11 cellular contexts compared by ENCODE assay signal in genomic region chr1:23720256-23720995, GRCh38. TPM values are rescaled to one million over a fixed set of nuclear protein-coding genes. Genes with fewer than 3 reads are reported as not detected.
DNase-seq lines count a peak whose midpoint lies in the region; ATAC-seq and TF ChIP-seq lines count a peak whose summit lies in the region.
"Had no signal": no experiment of that assay in that cellular context is flagged by ENCODE, and none has a peak within 500 bp of the region (broad histone marks: within the 10 kb centered on the region; RNA-seq: fewer than 3 reads in every experiment).

No MANE protein-coding gene starts in this region.

- peak overlapping the region; percentile 0; the same call in 1 of the 2 replicates for H3K27ac ChIP-seq in IMR-90 (ENCODE audit: insufficient read depth, low read length)
- no peak overlapping the region for H3K27ac ChIP-seq in mesenchymal stem cell (ENCODE audit: low read length, poor library complexity, severe bottlenecking)
- H3K27ac ChIP-seq in PC-9: no peak overlapping the region
- H3K27ac ChIP-seq: SJSA1 had no signal

- POLR2A ChIA-PET in IMR-90 (lab: Charles Lee; ENCODE audit: unreplicated experiment) (interaction anchor here (0.6 kb wide), 1 partner anchor 1755 kb away, joined by 3 read pairs; no protein-coding TSS in a partner anchor), PC-9 (lab: Charles Lee; ENCODE audit: unreplicated experiment) (no interaction called here)

- peak overlapping the region in 1 of 2 experiments; percentile 15 for H2BK12ac ChIP-seq in mesenchymal stem cell (ENCODE audit: low read length in 2 of 2)

- no peak for TF ChIP-seq RAD21 in IMR-90 (IDR thresholded peaks at IDR 0.05; ENCODE audit: low read length)

- H3K9me1 ChIP-seq in IMR-90 (ENCODE audit: insufficient read depth, low read length): peaks cover 18% of the 10 kb centered on the region

- H4K91ac ChIP-seq in IMR-90 (ENCODE audit: insufficient read depth, low read depth, low read length): no peak overlapping the region
- H4K91ac ChIP-seq in mesenchymal stem cell (ENCODE audit: low read length): no peak overlapping the region

- no peak overlapping the region for H2BK20ac ChIP-seq in IMR-90 (ENCODE audit: low read depth, low read length)

- no peak overlapping the region for H3K4me2 ChIP-seq in IMR-90 (ENCODE audit: low read depth, low read length)
- no peak overlapping the region for H3K4me2 ChIP-seq in mesenchymal stem cell (ENCODE audit: low read length, poor library complexity, severe bottlenecking)
- H3K4me2 ChIP-seq in PC-9: no peak overlapping the region

- H3K27me3 ChIP-seq in IMR-90 (ENCODE audit: control insufficient read depth, insufficient read depth, low read length) (no peaks in the 10 kb centered on the region), mesenchymal stem cell (ENCODE audit: control insufficient read depth in 1 of 2, insufficient read depth in 1 of 2, low read length in 2 of 2) (no peaks in the 10 kb centered on the region), PC-9 (ENCODE audit: insufficient read depth, low read depth) (no peaks in the 10 kb centered on the region)
- H3K27me3 ChIP-seq: SJSA1 had no signal

- H2BK5ac ChIP-seq in IMR-90 (ENCODE audit: low read depth, low read length, poor library complexity, severe bottlenecking) (no peak overlapping the region), mesenchymal stem cell (ENCODE audit: low read depth, low read length, poor library complexity, severe bottlenecking) (no peak overlapping the region)

- H3K79me2 ChIP-seq in PC-9 (ENCODE audit: low read depth): peaks cover 8% of the 10 kb centered on the region

- CTCF ChIA-PET in IMR-90 (lab: Yijun Ruan, JAX) (no interaction called here), PC-9 (lab: Charles Lee) (interaction anchor here (0.5 to 0.7 kb wide), 2 partner anchors 671 to 993 kb away, joined by 3 to 18 read pairs; no protein-coding TSS in a partner anchor)

- H3K14ac ChIP-seq in IMR-90 (replicated peaks; ENCODE audit: low read depth, low read length) (no peak overlapping the region; the same call in 1 of the 2 replicates), mesenchymal stem cell (ENCODE audit: low read length in 2 of 2) (no peak overlapping the region)

- no peaks in the 10 kb centered on the region for H3K9me2 ChIP-seq in PC-9 (ENCODE audit: insufficient read depth)

- H3F3A ChIP-seq in PC-9 (ENCODE audit: insufficient read depth, low read depth): no peaks in the 10 kb centered on the region

- H3K9ac ChIP-seq in IMR-90 (ENCODE audit: low read depth, low read length) (no peak overlapping the region), mesenchymal stem cell (ENCODE audit: low read length) (no peak overlapping the region)

- H3K4me3 ChIP-seq in IMR-90 (ENCODE audit: insufficient read depth, low read depth, low read length): no peak overlapping the region
- H3K4me3 ChIP-seq in mesenchymal stem cell (ENCODE audit: insufficient read depth in 1 of 2, low read depth in 1 of 2, low read length in 2 of 2): no peak overlapping the region
- H3K4me3 ChIP-seq in PC-9: no peak overlapping the region
- H3K4me3 ChIP-seq: SJSA1 had no signal

- H3K23ac ChIP-seq in IMR-90 (ENCODE audit: low read depth, low read length) (peak overlapping the region; percentile 24; the same call in 1 of the 2 replicates), mesenchymal stem cell (ENCODE audit: low read length in 2 of 2) (no peak overlapping the region)

- H2BK15ac ChIP-seq in IMR-90 (ENCODE audit: low read depth, low read length) (no peak overlapping the region), mesenchymal stem cell (ENCODE audit: low read depth, poor library complexity, severe bottlenecking) (no peak overlapping the region)

- H2AK9ac ChIP-seq in IMR-90 (replicated peaks; ENCODE audit: low read depth, low read length, poor library complexity): no peak overlapping the region

- no peak overlapping the region for H4K8ac ChIP-seq in IMR-90 (ENCODE audit: low read depth in 2 of 2, low read length in 2 of 2)
- no peak overlapping the region for H4K8ac ChIP-seq in mesenchymal stem cell (ENCODE audit: low read length)

- peaks cover 42% of the 10 kb centered on the region for H4K20me1 ChIP-seq in IMR-90 (ENCODE audit: insufficient read depth, low read length)
- H4K20me1 ChIP-seq in PC-9 (ENCODE audit: insufficient read depth): no peaks in the 10 kb centered on the region

- H3K4me1 ChIP-seq in IMR-90 (ENCODE audit: control insufficient read depth, insufficient read depth, low read length) (peaks cover 8% of the 10 kb centered on the region), mesenchymal stem cell (ENCODE audit: control insufficient read depth, insufficient read depth, low read depth, low read length) (peaks cover 10% of the 10 kb centered on the region), PC-9 (replicated peaks; ENCODE audit: insufficient read depth) (no peaks in the 10 kb centered on the region)
- H3K4me1 ChIP-seq: SJSA1 had no signal

- dilution Hi-C loops in IMR-90 (cut with HindIII; ENCODE audit: low sequenced_read_pairs, unreplicated experiment): no loop called here

- H2BK120ac ChIP-seq in IMR-90 (ENCODE audit: low read depth, low read length): no peak overlapping the region
- no peak overlapping the region for H2BK120ac ChIP-seq in mesenchymal stem cell (ENCODE audit: low read depth, low read length)

- no peak for DNase-seq in activated CD4-positive, CD25-positive, alpha-beta regulatory T cell treated with anti-CD3 and anti-CD28 coated beads, Interleukin-2, amount 50 U/mL, for 72 hours
- peak; percentile 37 for DNase-seq in IMR-90
- DNase-seq in mesenchymal stem cell: peak; percentile 45
- DNase-seq in dermis blood vessel endothelial cell: no peak
- DNase-seq in chondrocyte (ENCODE audit: low spot score): no peak
- DNase-seq in PC-9: no peak
- DNase-seq: effector CD8-positive, alpha-beta T cell; mesendoderm had no signal

- H2AFZ ChIP-seq in IMR-90 (replicated peaks; ENCODE audit: low read length, poor library complexity): peak overlapping the region; percentile 26
- H2AFZ ChIP-seq in mesenchymal stem cell (ENCODE audit: low read depth, low read length): no peak overlapping the region
- no peak overlapping the region for H2AFZ ChIP-seq in PC-9

- H3K56ac ChIP-seq in IMR-90 (ENCODE audit: extremely low read depth, insufficient read depth, low read length): no peak overlapping the region

- in situ Hi-C loops in IMR-90 (cut with MboI; ENCODE audit: low sequenced_read_pairs): no loop called here

- H3K18ac ChIP-seq in IMR-90 (ENCODE audit: low read depth, low read length): no peak overlapping the region
- H3K18ac ChIP-seq in mesenchymal stem cell (ENCODE audit: low read depth in 1 of 2, low read length in 2 of 2): no peak overlapping the region

- H2AK5ac ChIP-seq in IMR-90 (ENCODE audit: low read depth, low read length) (peak overlapping the region; percentile 0; the same call in 1 of the 2 replicates), mesenchymal stem cell (ENCODE audit: low read length, severe bottlenecking) (no peak overlapping the region)

- H3K27me3 Mint-ChIP-seq in chondrocyte (ENCODE audit: low read depth): no peaks in the 10 kb centered on the region

- no peaks in the 10 kb centered on the region for H3K9me3 ChIP-seq in IMR-90 (ENCODE audit: control insufficient read depth, insufficient read depth, low read length)
- H3K9me3 ChIP-seq in mesenchymal stem cell (ENCODE audit: control insufficient read depth, low read length): no peaks in the 10 kb centered on the region
- H3K9me3 ChIP-seq in PC-9 (ENCODE audit: insufficient read depth, low read depth): no peaks in the 10 kb centered on the region
- H3K9me3 ChIP-seq: SJSA1 had no signal

- WGBS in IMR-90 (ENCODE audit: extremely low coverage in 2 of 2, insufficient read length in 1 of 2), 2 experiments: 100% methylated on average over 1 of the region's 10 CpGs; no CpG with 5 or more reads in 1 of the 2 experiments
- 96% methylated on average over 10 of the region's 10 CpGs for WGBS in mesenchymal stem cell

- H4K5ac ChIP-seq in IMR-90 (ENCODE audit: low read depth, low read length): no peak overlapping the region

- no TSS peak for BruUV-seq in IMR-90 (replicated peaks; lab: Mats Ljungman, UMichigan)
- no TSS peak for BruUV-seq in PC-9 (replicated peaks; lab: Mats Ljungman, UMichigan)

- peaks cover 16 to 62% of the 10 kb centered on the region in 2 experiments for H3K79me1 ChIP-seq in IMR-90 (ENCODE audit: low read depth in 1 of 2, low read length in 2 of 2)
- peaks cover 28% of the 10 kb centered on the region for H3K79me1 ChIP-seq in mesenchymal stem cell (replicated peaks; ENCODE audit: low read length, poor library complexity, severe bottlenecking)

- TF ChIP-seq POLR2A in IMR-90 (IDR thresholded peaks at IDR 0.05; ENCODE audit: low read depth, low read length): no peak

- H3K36me3 Mint-ChIP-seq in chondrocyte (ENCODE audit: low read depth): no peaks in the 10 kb centered on the region

- H3K27ac Mint-ChIP-seq in chondrocyte (ENCODE audit: unreplicated experiment): no peak overlapping the region

- peaks cover 10% of the 10 kb centered on the region for H3K4me1 Mint-ChIP-seq in chondrocyte (ENCODE audit: low read depth)

- H3K36me3 ChIP-seq in IMR-90 (ENCODE audit: control insufficient read depth, insufficient read depth, low read length) (no peaks in the 10 kb centered on the region), mesenchymal stem cell (ENCODE audit: control insufficient read depth in 1 of 2, insufficient read depth in 2 of 2, low read depth in 1 of 2, low read length in 2 of 2) (peaks cover 4 to 22% of the 10 kb centered on the region in 2 experiments), PC-9 (ENCODE audit: low read depth) (no peaks in the 10 kb centered on the region)
- H3K36me3 ChIP-seq: SJSA1 had no signal

- intact Hi-C loops in IMR-90 (cut with micrococcal nuclease) (no loop called here), PC-9 (cut with micrococcal nuclease; ENCODE audit: unreplicated experiment) (no loop called here)

- H3K4me3 Mint-ChIP-seq in chondrocyte (ENCODE audit: unreplicated experiment): no peak overlapping the region

- H3K9me3 Mint-ChIP-seq in chondrocyte (ENCODE audit: low read depth): no peaks in the 10 kb centered on the region

- no peak overlapping the region for H3K4ac ChIP-seq in IMR-90 (ENCODE audit: low read depth, low read length)
- H3K4ac ChIP-seq in mesenchymal stem cell (ENCODE audit: low read depth in 1 of 2, low read length in 2 of 2): no peak overlapping the region

- TF ChIP-seq CTCF in IMR-90 (conservative IDR thresholded peaks at IDR 0.05; ENCODE audit: low read depth, low read length) (no peak), chondrocyte (IDR thresholded peaks at IDR 0.05) (no peak), PC-9 (conservative IDR thresholded peaks at IDR 0.05) (no peak)

- peak; percentile 79 to 86 for ATAC-seq in activated CD4-positive, CD25-positive, alpha-beta regulatory T cell treated with anti-CD3 and anti-CD28 coated beads, Interleukin-2, amount 50 U/mL, for 24 hours
- peak; percentile 55 for ATAC-seq in GM21717 (IDR thresholded peaks at IDR 0.05; ENCODE audit: unreplicated experiment)
- peak; percentile 10 for ATAC-seq in IMR-90 (ENCODE audit: low read depth)

RNA-seq across cellular contexts. Expression of gene ELOA, which starts 22.8 kb away (rescaled TPM):
- total RNA-seq in IMR-90 (2012; rRNA removed) (40.7 and 44.4 TPM in 2 replicates), dermis blood vessel endothelial cell (26.2 and 29.6 TPM in 2 replicates), chondrocyte (41.7 to 47.8 TPM (median 42.9 TPM) in 3 replicates), PC-9 (2021) (26.2 and 26.4 TPM in 2 replicates)
- 19.5 and 22.9 TPM in 2 replicates for polyA plus RNA-seq in IMR-90 (2012; rRNA removed)
- 5.5 and 9.2 TPM in 2 replicates for polyA plus RNA-seq in IMR-90 (2012; cell fraction: cytosol; rRNA removed)
- 9.4 and 25.4 TPM in 2 replicates for polyA plus RNA-seq in IMR-90 (2012; cell fraction: nucleus; rRNA removed; ENCODE audit: low replicate concordance)
- 29.3 TPM for polyA plus RNA-seq in mesenchymal stem cell (2013, experiment 1 of 2)
- 28.1 TPM for polyA plus RNA-seq in mesenchymal stem cell (2013, experiment 2 of 2)

RNA-seq across cellular contexts. Expression of gene RPL11, which starts 28.8 kb away (rescaled TPM):
- total RNA-seq in IMR-90 (2012; rRNA removed) (452 and 980 TPM in 2 replicates), dermis blood vessel endothelial cell (871 and 1,099 TPM in 2 replicates), chondrocyte (485 to 589 TPM (median 492 TPM) in 3 replicates), PC-9 (2021) (1,015 and 1,205 TPM in 2 replicates)
- polyA plus RNA-seq in IMR-90 (2012; rRNA removed): 1,692 and 1,751 TPM in 2 replicates
- polyA plus RNA-seq in IMR-90 (2012; cell fraction: cytosol; rRNA removed): 209 and 733 TPM in 2 replicates
- 34.7 and 396 TPM in 2 replicates for polyA plus RNA-seq in IMR-90 (2012; cell fraction: nucleus; rRNA removed; ENCODE audit: low replicate concordance)
- 2,341 TPM for polyA plus RNA-seq in mesenchymal stem cell (2013, experiment 1 of 2)
- polyA plus RNA-seq in mesenchymal stem cell (2013, experiment 2 of 2): 2,276 TPM

RNA-seq across cellular contexts. Expression of gene PITHD1, which starts 57.8 kb away (rescaled TPM):
- total RNA-seq in IMR-90 (2012; rRNA removed): 23.8 and 34.2 TPM in 2 replicates
- 31.8 and 32.0 TPM in 2 replicates for polyA plus RNA-seq in IMR-90 (2012; rRNA removed)
- 18.3 and 34.6 TPM in 2 replicates for polyA plus RNA-seq in IMR-90 (2012; cell fraction: cytosol; rRNA removed)
- 10.8 and 29.0 TPM in 2 replicates for polyA plus RNA-seq in IMR-90 (2012; cell fraction: nucleus; rRNA removed; ENCODE audit: low replicate concordance)
- 16.0 TPM for polyA plus RNA-seq in mesenchymal stem cell (2013, experiment 1 of 2)
- 16.3 TPM for polyA plus RNA-seq in mesenchymal stem cell (2013, experiment 2 of 2)
- total RNA-seq in dermis blood vessel endothelial cell: 41.2 and 43.8 TPM in 2 replicates
- 36.2 to 36.5 TPM (median 36.4 TPM) in 3 replicates for total RNA-seq in chondrocyte
- total RNA-seq in PC-9 (2021): 38.5 and 39.7 TPM in 2 replicates

Comparison
In these comparisons a context has a peak if more than half of its experiments do, and no peak if none do; other contexts are left out.
1. ATAC-seq: peak in every context shown above with its lines; median percentile 82 in activated CD4-positive, CD25-positive, alpha-beta regulatory T cell treated with anti-CD3 and anti-CD28 coated beads, Interleukin-2, amount 50 U/mL, for 24 hours; 55 in GM21717; 10 in IMR-90.
2. DNase-seq: peak in IMR-90 (single experiment) and mesenchymal stem cell (single experiment); none in activated CD4-positive, CD25-positive, alpha-beta regulatory T cell treated with anti-CD3 and anti-CD28 coated beads, Interleukin-2, amount 50 U/mL, for 72 hours (single experiment), dermis blood vessel endothelial cell (single experiment), chondrocyte (single experiment) and PC-9 (0 of 2).